Comparison of ENCODE assay signal across 15 cellular contexts in genomic region chr7:28804990-28805389, GRCh38.
A peak's percentile ranks its signal among the peaks of the same experiment; 100 is the strongest.
DNase-seq lines count a peak whose midpoint lies in the region; ATAC-seq and TF ChIP-seq lines count a peak whose summit lies in the region.
"Had no signal": no experiment of that assay in that cellular context is flagged by ENCODE, and none has a peak within 500 bp of the region (broad histone marks: within the 10 kb centered on the region; RNA-seq: fewer than 3 reads in every experiment).

No MANE protein-coding gene starts in this region.

- H3K4me2 ChIP-seq in mammary epithelial cell (ENCODE audit: insufficient read depth, low read depth, low read length): no peak overlapping the region
- peak overlapping the region; percentile 60 for H3K4me2 ChIP-seq in osteoblast (ENCODE audit: insufficient read depth, low read length)

- no peak for ATAC-seq in GM19035 (IDR thresholded peaks at IDR 0.05; ENCODE audit: unreplicated experiment)
- ATAC-seq: activated T-cell treated with anti-CD3 and anti-CD28 coated beads, Interleukin-2, amount 50 U/mL, for 72 hours had no signal

- H3K27ac ChIP-seq in mammary epithelial cell (ENCODE audit: insufficient read depth, low read depth, low read length) (no peak overlapping the region), osteoblast (ENCODE audit: low read depth, low read length) (peak overlapping the region; percentile 64)

- H4K20me1 ChIP-seq in mammary epithelial cell (ENCODE audit: insufficient read depth, low read length) (no peaks in the 10 kb centered on the region), osteoblast (ENCODE audit: insufficient read depth, low read length) (no peaks in the 10 kb centered on the region)

- WGBS in mammary epithelial cell (ENCODE audit: low coverage, missing lambda C conversion rate): 72% methylated on average over 4 of the region's 4 CpGs

- in situ Hi-C loops in mammary epithelial cell (cut with MboI; ENCODE audit: low sequenced_read_pairs in 2 of 2): no loop called here

- intact Hi-C loops in mammary epithelial cell (cut with micrococcal nuclease): no loop called here

- H3K4me3 ChIP-seq in mammary epithelial cell (replicated peaks in 1 of 3; ENCODE audit: insufficient read depth in 1 of 3, low read depth in 2 of 3, low read length in 3 of 3) (no peak overlapping the region), osteoblast (ENCODE audit: insufficient read depth, low read length) (no peak overlapping the region)
- H3K4me3 ChIP-seq: lung had no signal

- TF ChIP-seq CTCF in mammary epithelial cell (conservative IDR thresholded peaks at IDR 0.05 in 1 of 2, IDR thresholded peaks at IDR 0.05 in 1 of 2; ENCODE audit: extremely low read depth in 1 of 2, insufficient read depth in 1 of 2, low read depth in 1 of 2, low read length in 2 of 2): no peak
- TF ChIP-seq CTCF in osteoblast (IDR thresholded peaks at IDR 0.05; ENCODE audit: extremely low read depth, low read depth, low read length): no peak

- CTCF ChIA-PET in mammary epithelial cell (lab: Charles Lee; ENCODE audit: low non-redundant PET): no interaction called here

- H3K36me3 ChIP-seq in mammary epithelial cell (ENCODE audit: insufficient read depth, low read length) (no peaks in the 10 kb centered on the region), osteoblast (ENCODE audit: insufficient read depth, low read length) (no peaks in the 10 kb centered on the region)

- H3K79me2 ChIP-seq in mammary epithelial cell (ENCODE audit: insufficient read depth, low read length) (no peaks in the 10 kb centered on the region), osteoblast (ENCODE audit: insufficient read depth, low read length) (no peaks in the 10 kb centered on the region)

- no peaks in the 10 kb centered on the region for H3K4me1 ChIP-seq in mammary epithelial cell (ENCODE audit: insufficient read depth, low read length)
- H3K4me1 ChIP-seq in osteoblast (ENCODE audit: insufficient read depth, low read length): peaks cover 25% of the 10 kb centered on the region

- TSS peak; percentile 20 for BruUV-seq in mammary epithelial cell (replicated peaks; lab: Mats Ljungman, UMichigan)

- no peaks in the 10 kb centered on the region for H3K27me3 ChIP-seq in mammary epithelial cell (ENCODE audit: insufficient read depth, low read length)
- H3K27me3 ChIP-seq in osteoblast (ENCODE audit: insufficient read depth, low read length): no peaks in the 10 kb centered on the region

- dilution Hi-C loops in mammary epithelial cell (cut with HindIII; ENCODE audit: low sequenced_read_pairs): no loop called here

- H2AFZ ChIP-seq in mammary epithelial cell (ENCODE audit: low read depth, low read length): no peak overlapping the region
- peak overlapping the region; percentile 15 for H2AFZ ChIP-seq in osteoblast (ENCODE audit: low read length)

- peak; percentile 80 for DNase-seq in EL
- peak; percentile 86 for DNase-seq in M059J (ENCODE audit: low read depth)
- DNase-seq in mammary epithelial cell: peak; percentile 78
- DNase-seq in osteoblast (ENCODE audit: insufficient read length, low spot score, missing footprints): peak; percentile 92
- no peak for DNase-seq in GM19240 (ENCODE audit: insufficient read length, low spot score)
- no peak for DNase-seq in activated naive CD4-positive, alpha-beta T cell (lab: John Stamatoyannopoulos, UW)
- DNase-seq in ecto neural progenitor cell (ENCODE audit: low spot score): no peak
- DNase-seq: activated CD4-positive, alpha-beta T cell treated with anti-CD3 and anti-CD28 coated beads for 48 hours; activated T-cell treated with anti-CD3 and anti-CD28 coated beads, Interleukin-2, amount 50 U/mL, for 72 hours; aorta; Calu3; hippocampal formation; T-helper 2 cell had no signal

- H3K9me3 ChIP-seq in mammary epithelial cell (replicated peaks; ENCODE audit: insufficient read depth, low read length) (no peaks in the 10 kb centered on the region), osteoblast (ENCODE audit: low read depth, low read length) (no peaks in the 10 kb centered on the region)

- H3K9ac ChIP-seq in mammary epithelial cell (ENCODE audit: insufficient read depth, low read length): no peak overlapping the region

Comparison
In these comparisons a context has a peak if more than half of its experiments do, and no peak if none do; other contexts are left out.
1. DNase-seq: peak in EL (single experiment), M059J (single experiment), mammary epithelial cell (single experiment) and osteoblast (single experiment); none in GM19240 (single experiment), activated naive CD4-positive, alpha-beta T cell (0 of 4) and ecto neural progenitor cell (single experiment).